In genomic region chr15:74889390-74889881, GRCh38 we compare ENCODE assay signal across 8 cellular contexts. TPM values are rescaled to one million over a fixed set of nuclear protein-coding genes. Genes with fewer than 3 reads are reported as not detected.
DNase-seq lines count a peak whose midpoint lies in the region; ATAC-seq lines count a peak whose summit lies in the region.

No MANE protein-coding gene starts in this region.

- H3K4me1 Mint-ChIP-seq in activated naive CD8-positive, alpha-beta T cell treated with anti-CD3 and anti-CD28 coated beads for 36 hours, result peaks cover 38% of the 10 kb centered on the region

- no peaks in the 10 kb centered on the region for H3K9me3 ChIP-seq in HUES64 (ENCODE audit: insufficient read depth, low read depth, low read length)

- ATAC-seq in Right ventricle myocardium inferior (peak; percentile 61), left ventricle myocardium superior (peak; percentile 60)

- peaks cover 27% of the 10 kb centered on the region for H3K36me3 Mint-ChIP-seq in activated naive CD8-positive, alpha-beta T cell treated with anti-CD3 and anti-CD28 coated beads for 36 hours

- WGBS in HUES64, result 27% methylated on average over 8 of the region's 8 CpGs

- H3K9ac ChIP-seq in HUES64 (ENCODE audit: low read depth, low read length), result peak overlapping the region; percentile 41
- no peak overlapping the region for H3K9ac ChIP-seq in rectal smooth muscle tissue (ENCODE audit: low read length)

- intact Hi-C loops in Right ventricle myocardium inferior (cut with DNase I), result loop anchor here (2.0 kb wide), 1 partner anchor 17 kb away; the partner anchor contains the start of gene SCAMP2
- intact Hi-C loops in cardiac septum (cut with DNase I), result no loop called here
- intact Hi-C loops in left ventricle myocardium superior (cut with micrococcal nuclease), result no loop called here

- H3K36me3 ChIP-seq in HUES64 (ENCODE audit: insufficient read depth, low read length) (peaks cover 28% of the 10 kb centered on the region), rectal smooth muscle tissue (ENCODE audit: control insufficient read depth, insufficient read depth, low read length) (peaks cover 5% of the 10 kb centered on the region)

- H3K4me3 Mint-ChIP-seq in activated naive CD8-positive, alpha-beta T cell treated with anti-CD3 and anti-CD28 coated beads for 36 hours, result peak overlapping the region; percentile 93

- peak overlapping the region; percentile 75 for H3K4me3 ChIP-seq in HUES64 (ENCODE audit: low read length)
- peak overlapping the region; percentile 97 for H3K4me3 ChIP-seq in rectal smooth muscle tissue (ENCODE audit: low read length)

- H3K4me1 ChIP-seq in HUES64 (ENCODE audit: insufficient read depth, low read length) (no peaks in the 10 kb centered on the region), rectal smooth muscle tissue (ENCODE audit: control insufficient read depth, insufficient read depth, low read length) (peaks cover 10% of the 10 kb centered on the region)

- H3K27me3 ChIP-seq in HUES64 (ENCODE audit: insufficient read depth, low read length), result no peaks in the 10 kb centered on the region
- no peaks in the 10 kb centered on the region for H3K27me3 ChIP-seq in rectal smooth muscle tissue (ENCODE audit: control insufficient read depth, insufficient read depth, low read length)

- H3K27ac Mint-ChIP-seq in activated naive CD8-positive, alpha-beta T cell treated with anti-CD3 and anti-CD28 coated beads for 36 hours, result peak overlapping the region; percentile 93

- H3K27ac ChIP-seq in HUES64 (ENCODE audit: low read depth, low read length) (no peak overlapping the region), rectal smooth muscle tissue (ENCODE audit: low read depth, low read length) (peak overlapping the region; percentile 4)

- no peaks in the 10 kb centered on the region for H3K9me3 Mint-ChIP-seq in activated naive CD8-positive, alpha-beta T cell treated with anti-CD3 and anti-CD28 coated beads for 36 hours

- DNase-seq in Right ventricle myocardium inferior (ENCODE audit: missing footprints) (peak; percentile 77), cardiac septum (ENCODE audit: low spot score) (no peak), left ventricle myocardium superior (peak; percentile 63), T-helper 9 cell (no peak), DMS53 (lab: John Stamatoyannopoulos, UW) (no peak)
- DNase-seq in activated naive CD8-positive, alpha-beta T cell treated with anti-CD3 and anti-CD28 coated beads for 36 hours, result no peak

- H3K27me3 Mint-ChIP-seq in activated naive CD8-positive, alpha-beta T cell treated with anti-CD3 and anti-CD28 coated beads for 36 hours, result no peaks in the 10 kb centered on the region

RNA-seq across cellular contexts. Expression of gene MPI, which starts 0.4 kb away (rescaled TPM):
- total RNA-seq in Right ventricle myocardium inferior, result 60.8 TPM
- total RNA-seq in cardiac septum, result 44.5 TPM
- polyA plus RNA-seq in HUES64 (2013, experiment 1 of 2), result 22.5 TPM
- polyA plus RNA-seq in HUES64 (2013, experiment 2 of 2), result 29.9 TPM
- total RNA-seq in activated naive CD8-positive, alpha-beta T cell treated with anti-CD3 and anti-CD28 coated beads for 36 hours, result 10 to 100 TPM; 71.4 to 73.2 TPM
- total RNA-seq in left ventricle myocardium superior, result 53.7 TPM

RNA-seq across cellular contexts. Expression of gene SCAMP2, which starts 16.3 kb away (rescaled TPM):
- total RNA-seq in Right ventricle myocardium inferior (42.6 TPM), cardiac septum (33.3 TPM), left ventricle myocardium superior (46.2 TPM)
- 19.9 TPM for polyA plus RNA-seq in HUES64 (2013, experiment 1 of 2)
- polyA plus RNA-seq in HUES64 (2013, experiment 2 of 2), result 25.2 TPM
- total RNA-seq in activated naive CD8-positive, alpha-beta T cell treated with anti-CD3 and anti-CD28 coated beads for 36 hours, result 10 to 100 TPM; 57.5 to 59.6 TPM

RNA-seq across cellular contexts. Expression of gene FAM219B, which starts 17.2 kb away (rescaled TPM):
- total RNA-seq in Right ventricle myocardium inferior, result 110 TPM
- total RNA-seq in cardiac septum, result 62.5 TPM
- polyA plus RNA-seq in HUES64 (2013, experiment 1 of 2), result 28.8 TPM
- polyA plus RNA-seq in HUES64 (2013, experiment 2 of 2), result 28.1 TPM
- 10 to 100 TPM; 31.5 to 37.6 TPM for total RNA-seq in activated naive CD8-positive, alpha-beta T cell treated with anti-CD3 and anti-CD28 coated beads for 36 hours
- total RNA-seq in left ventricle myocardium superior, result 110 TPM

RNA-seq across cellular contexts. Expression of gene ULK3, which starts 46.5 kb away (rescaled TPM):
- total RNA-seq in Right ventricle myocardium inferior (42.3 TPM), cardiac septum (25.6 TPM), left ventricle myocardium superior (47.5 TPM)
- 23.1 TPM for polyA plus RNA-seq in HUES64 (2013, experiment 1 of 2)
- polyA plus RNA-seq in HUES64 (2013, experiment 2 of 2), result 22.9 TPM
- 10 to 100 TPM; 41.1 to 49.9 TPM for total RNA-seq in activated naive CD8-positive, alpha-beta T cell treated with anti-CD3 and anti-CD28 coated beads for 36 hours

RNA-seq across cellular contexts. Expression of gene COX5A, which starts 48.4 kb away (rescaled TPM):
- 1,490 TPM for total RNA-seq in Right ventricle myocardium inferior
- total RNA-seq in cardiac septum, result 804 TPM
- polyA plus RNA-seq in HUES64 (2013, experiment 1 of 2), result 327 TPM
- polyA plus RNA-seq in HUES64 (2013, experiment 2 of 2), result 346 TPM
- total RNA-seq in activated naive CD8-positive, alpha-beta T cell treated with anti-CD3 and anti-CD28 coated beads for 36 hours, result 100 to 1,000 TPM; 352 to 363 TPM
- total RNA-seq in left ventricle myocardium superior, result 1,577 TPM

Comparison
In these comparisons a context has a peak if more than half of its experiments do, and no peak if none do; other contexts are left out.
1. DNase-seq: peak in Right ventricle myocardium inferior (single experiment) and left ventricle myocardium superior (single experiment); none in cardiac septum (single experiment), activated naive CD8-positive, alpha-beta T cell treated with anti-CD3 and anti-CD28 coated beads for 36 hours (single experiment), T-helper 9 cell (single experiment) and DMS53 (single experiment).